34 cellular contexts compared by ENCODE assay signal in genomic region chr22:32864596-32864995, GRCh38.
"Had no signal": no experiment of that assay in that cellular context is flagged by ENCODE, and none has a peak within 500 bp of the region (broad histone marks: within the 10 kb centered on the region; RNA-seq: fewer than 3 reads in every experiment).

No MANE protein-coding gene starts in this region.

- H3K27me3 Mint-ChIP-seq: activated CD4-positive, alpha-beta memory T cell treated with anti-CD3 and anti-CD28 coated beads for 36 hours; activated CD4-positive, alpha-beta T cell treated with anti-CD3 and anti-CD28 coated beads, Interleukin-2, amount 10 ng/mL, durations not matched to agents 24 days and 14 days; activated CD8-positive, alpha-beta T cell treated with anti-CD3 and anti-CD28 coated beads for 36 hours; activated naive CD8-positive, alpha-beta T cell treated with anti-CD3 and anti-CD28 coated beads for 36 hours; brain had no signal

- H3K27ac Mint-ChIP-seq: activated B cell treated with CpG ODN at 0.5 μM for 24 hours; activated CD4-positive, alpha-beta memory T cell treated with anti-CD3 and anti-CD28 coated beads for 36 hours; activated CD4-positive, alpha-beta T cell treated with anti-CD3 and anti-CD28 coated beads, Interleukin-2, amount 10 ng/mL, durations not matched to agents 24 days and 14 days; activated CD8-positive, alpha-beta T cell treated with anti-CD3 and anti-CD28 coated beads for 36 hours; activated naive CD4-positive, alpha-beta T cell treated with anti-CD3 and anti-CD28 coated beads for 36 hours; activated naive CD4-positive, alpha-beta T cell treated with anti-CD3 and anti-CD28 coated beads, Interleukin-2, amount 50 U/mL, for 72 hours; activated naive CD8-positive, alpha-beta T cell treated with anti-CD3 and anti-CD28 coated beads for 36 hours; activated T-cell treated with anti-CD3 and anti-CD28 coated beads, Interleukin-2, amount 50 U/mL, for 72 hours; activated T-helper 1 cell treated with anti-CD3 and anti-CD28 coated beads, Interleukin-12 subunit alpha, Interleukin-12 subunit beta, Interleukin-2, Interleukin-4 antibody, amounts not matched to agents 30 ng/mL and 10 ng/mL and 1 ng/mL, durations not matched to agents 14 hours and 24 hours and 36 hours; activated T-helper 17 cell treated with anti-CD3 and anti-CD28 coated beads, Interleukin-2, amount 50 U/mL, for 72 hours; brain; T-helper 1 cell treated with Interleukin-12 subunit alpha and Interleukin-12 subunit beta and Interleukin-4 antibody, amounts not matched to agents 30 μg/mL and 1 μg/mL, for 36 hours; T-helper 2 cell treated with Interferon-gamma antibody and Interleukin-4, amounts not matched to agents 5 μg/mL and 100 μg/mL, for 36 hours had no signal

- H3K27me3 ChIP-seq: ascending aorta had no signal

- H3K4me1 ChIP-seq: ascending aorta had no signal

- H3K4me3 Mint-ChIP-seq: activated B cell treated with CpG ODN at 0.5 μM for 24 hours; activated CD4-positive, alpha-beta memory T cell treated with anti-CD3 and anti-CD28 coated beads for 36 hours; activated CD4-positive, alpha-beta T cell treated with anti-CD3 and anti-CD28 coated beads, Interleukin-2, amount 10 ng/mL, durations not matched to agents 24 days and 14 days; activated CD8-positive, alpha-beta T cell treated with anti-CD3 and anti-CD28 coated beads for 36 hours; activated naive CD4-positive, alpha-beta T cell treated with anti-CD3 and anti-CD28 coated beads for 36 hours; activated naive CD8-positive, alpha-beta T cell treated with anti-CD3 and anti-CD28 coated beads for 36 hours; activated T-cell treated with anti-CD3 and anti-CD28 coated beads, Interleukin-2, amount 50 U/mL, for 4 hours; activated T-cell treated with anti-CD3 and anti-CD28 coated beads, Interleukin-2, amount 50 U/mL, for 72 hours; activated T-helper 1 cell treated with anti-CD3 and anti-CD28 coated beads, Interleukin-12 subunit alpha, Interleukin-12 subunit beta, Interleukin-2, Interleukin-4 antibody, amounts not matched to agents 30 ng/mL and 10 ng/mL and 1 ng/mL, durations not matched to agents 14 hours and 24 hours and 36 hours; activated T-helper 17 cell treated with anti-CD3 and anti-CD28 coated beads, Interleukin-2, amount 50 U/mL, for 72 hours; brain; T-helper 1 cell treated with Interleukin-12 subunit alpha and Interleukin-12 subunit beta and Interleukin-4 antibody, amounts not matched to agents 30 μg/mL and 1 μg/mL, for 36 hours; T-helper 2 cell treated with Interferon-gamma antibody and Interleukin-4, amounts not matched to agents 5 μg/mL and 100 μg/mL, for 36 hours had no signal

- H3K4me3 ChIP-seq: ascending aorta had no signal

- H3K9me3 ChIP-seq: ascending aorta had no signal

- H3K9me3 Mint-ChIP-seq: activated B cell treated with CpG ODN at 0.5 μM for 24 hours; activated CD4-positive, alpha-beta memory T cell treated with anti-CD3 and anti-CD28 coated beads for 36 hours; activated CD4-positive, alpha-beta T cell treated with anti-CD3 and anti-CD28 coated beads, Interleukin-2, amount 10 ng/mL, durations not matched to agents 24 days and 14 days; activated CD8-positive, alpha-beta T cell treated with anti-CD3 and anti-CD28 coated beads for 36 hours; activated naive CD4-positive, alpha-beta T cell treated with anti-CD3 and anti-CD28 coated beads for 36 hours; activated naive CD4-positive, alpha-beta T cell treated with anti-CD3 and anti-CD28 coated beads, Interleukin-2, amount 50 U/mL, for 72 hours; activated naive CD8-positive, alpha-beta T cell treated with anti-CD3 and anti-CD28 coated beads for 36 hours; activated T-cell treated with anti-CD3 and anti-CD28 coated beads, Interleukin-2, amount 50 U/mL, for 4 hours; activated T-cell treated with anti-CD3 and anti-CD28 coated beads, Interleukin-2, amount 50 U/mL, for 72 hours; activated T-helper 1 cell treated with anti-CD3 and anti-CD28 coated beads, Interleukin-12 subunit alpha, Interleukin-12 subunit beta, Interleukin-2, Interleukin-4 antibody, amounts not matched to agents 30 ng/mL and 10 ng/mL and 1 ng/mL, durations not matched to agents 14 hours and 24 hours and 36 hours; activated T-helper 17 cell treated with anti-CD3 and anti-CD28 coated beads, Interleukin-2, amount 50 U/mL, for 72 hours; T-helper 1 cell treated with Interleukin-12 subunit alpha and Interleukin-12 subunit beta and Interleukin-4 antibody, amounts not matched to agents 30 μg/mL and 1 μg/mL, for 36 hours; T-helper 2 cell treated with Interferon-gamma antibody and Interleukin-4, amounts not matched to agents 5 μg/mL and 100 μg/mL, for 36 hours had no signal

- DNase-seq: activated B cell treated with CpG ODN at 0.5 μM for 24 hours; activated CD4-positive, alpha-beta memory T cell treated with anti-CD3 and anti-CD28 coated beads for 36 hours; activated CD4-positive, alpha-beta T cell treated with anti-CD3 and anti-CD28 coated beads for 4 hours; activated CD4-positive, alpha-beta T cell treated with anti-CD3 and anti-CD28 coated beads, Interleukin-2, amount 10 ng/mL, durations not matched to agents 24 days and 14 days; activated CD4-positive, alpha-beta T cell treated with anti-CD3 and anti-CD28 coated beads, Interleukin-2, amount 50 U/mL, for 1 hour; activated CD4-positive, alpha-beta T cell treated with anti-CD3 and anti-CD28 coated beads, Interleukin-2, amount 50 U/mL, for 4 hours; activated CD4-positive, CD25-positive, alpha-beta regulatory T cell treated with anti-CD3 and anti-CD28 coated beads, Interleukin-2, amount 50 U/mL, for 72 hours; activated CD8-positive, alpha-beta memory T cell treated with anti-CD3 and anti-CD28 coated beads, Interleukin-2, amount 50 U/mL, for 4 hours; activated CD8-positive, alpha-beta T cell treated with anti-CD3 and anti-CD28 coated beads for 36 hours; activated effector memory CD4-positive, alpha-beta T cell treated with anti-CD3 and anti-CD28 coated beads, Interleukin-2, amount 50 U/mL, for 16 hours; activated gamma-delta T cell treated with Interleukin-2 at 50 U/mL for 16 hours; activated naive CD4-positive, alpha-beta T cell; activated naive CD4-positive, alpha-beta T cell treated with anti-CD3 and anti-CD28 coated beads for 36 hours; activated naive CD4-positive, alpha-beta T cell treated with anti-CD3 and anti-CD28 coated beads, Interleukin-2, amount 50 U/mL, for 16 hours; activated naive CD8-positive, alpha-beta T cell treated with anti-CD3 and anti-CD28 coated beads for 36 hours; activated T-cell treated with anti-CD3 and anti-CD28 coated beads for 4 hours; activated T-cell treated with anti-CD3 and anti-CD28 coated beads, Interleukin-2, amount 50 U/mL, for 1 hour; activated T-cell treated with anti-CD3 and anti-CD28 coated beads, Interleukin-2, amount 50 U/mL, for 4 hours; activated T-cell treated with anti-CD3 and anti-CD28 coated beads, Interleukin-2, amount 50 U/mL, for 72 hours; amygdala; anterior cingulate cortex; central memory CD4-positive, alpha-beta T cell; SW 1271; T-helper 1 cell; T-helper 2 cell; T-helper 9 cell had no signal

- H3K27ac ChIP-seq: ascending aorta, VCaP had no signal

- H3K4me1 Mint-ChIP-seq: activated B cell treated with CpG ODN at 0.5 μM for 24 hours; activated CD4-positive, alpha-beta T cell treated with anti-CD3 and anti-CD28 coated beads, Interleukin-2, amount 10 ng/mL, durations not matched to agents 24 days and 14 days; activated naive CD8-positive, alpha-beta T cell treated with anti-CD3 and anti-CD28 coated beads for 36 hours; activated T-helper 17 cell treated with anti-CD3 and anti-CD28 coated beads, Interleukin-2, amount 50 U/mL, for 72 hours had no signal

- H3K36me3 Mint-ChIP-seq: activated CD4-positive, alpha-beta memory T cell treated with anti-CD3 and anti-CD28 coated beads for 36 hours; activated naive CD4-positive, alpha-beta T cell treated with anti-CD3 and anti-CD28 coated beads, Interleukin-2, amount 50 U/mL, for 72 hours; activated naive CD8-positive, alpha-beta T cell treated with anti-CD3 and anti-CD28 coated beads for 36 hours had no signal
